8 cellular contexts compared by ENCODE assay signal in genomic region chr6:16762547-16763477, GRCh38.
DNase-seq lines count a peak whose midpoint lies in the region; ATAC-seq, FAIRE-seq and TF ChIP-seq lines count a peak whose summit lies in the region.

No MANE protein-coding gene starts in this region.

- H3K4me3 ChIP-seq in AG04449 (ENCODE audit: low read depth, low read length) = peak overlapping the region; percentile 77

- FAIRE-seq in endometrium (lab: Jason Lieb, UNC) = peak; percentile 80

- CTCF ChIA-PET in AG04449 (lab: Yijun Ruan, JAX) = interaction anchor here (0.6 to 5.9 kb wide), 90 partner anchors 10 to 478 kb away, joined by 3 to 150 read pairs (median 4); no protein-coding TSS in a partner anchor

- POLR2A ChIA-PET in AG04449 (lab: Yijun Ruan, JAX) = interaction anchor here (0.7 to 1.9 kb wide), 6 partner anchors 15 to 252 kb away, joined by 3 to 6 read pairs (median 4); no protein-coding TSS in a partner anchor

- ATAC-seq in GM18502 (IDR thresholded peaks at IDR 0.05; ENCODE audit: poor library complexity, unreplicated experiment) (peak; percentile 37), HG03097 (IDR thresholded peaks at IDR 0.05; ENCODE audit: low FRiP score, unreplicated experiment) (peak; percentile 25)
- peak; percentile 42 for ATAC-seq in stimulated activated naive CD8-positive, alpha-beta T cell treated with anti-CD3 and anti-CD28 coated beads, Interleukin-15, Interleukin-2, amounts not matched to agents 100 U/mL and 50 U/mL, for 24 hours

- peak; percentile 58 for TF ChIP-seq CTCF in AG04449 (IDR thresholded peaks at IDR 0.05; ENCODE audit: insufficient read depth, low read length, missing control alignments)

- DNase-seq in AG04449 (ENCODE audit: low read depth, low spot score) (peak; percentile 89), NCI-H774 (lab: John Stamatoyannopoulos, UW) (peak; percentile 17), middle frontal gyrus (ENCODE audit: extremely low spot score, low spot score) (peak; percentile 4)
- DNase-seq in activated CD8-positive, alpha-beta memory T cell treated with anti-CD3 and anti-CD28 coated beads for 48 hours (ENCODE audit: low read depth in 2 of 3, low spot score in 2 of 3) = peak in 2 of 3 experiments; percentile 22 to 27
- DNase-seq in stimulated activated naive CD8-positive, alpha-beta T cell treated with anti-CD3 and anti-CD28 coated beads, Interleukin-15, Interleukin-2, amounts not matched to agents 100 U/mL and 50 U/mL, for 24 hours = peak; percentile 51

Comparison
In these comparisons a context has a peak if more than half of its experiments do, and no peak if none do; other contexts are left out.
1. Peak in every context shown above with its lines: DNase-seq, ATAC-seq and H3K4me3 ChIP-seq.
2. DNase-seq: peak in every context shown above with its lines; median percentile 89 in AG04449; 51 in stimulated activated naive CD8-positive, alpha-beta T cell treated with anti-CD3 and anti-CD28 coated beads, Interleukin-15, Interleukin-2, amounts not matched to agents 100 U/mL and 50 U/mL, for 24 hours; 24 in activated CD8-positive, alpha-beta memory T cell treated with anti-CD3 and anti-CD28 coated beads for 48 hours; 17 in NCI-H774; 4 in middle frontal gyrus.